ENCODE assay signal across 16 cellular contexts in the genomic region with DNA sequence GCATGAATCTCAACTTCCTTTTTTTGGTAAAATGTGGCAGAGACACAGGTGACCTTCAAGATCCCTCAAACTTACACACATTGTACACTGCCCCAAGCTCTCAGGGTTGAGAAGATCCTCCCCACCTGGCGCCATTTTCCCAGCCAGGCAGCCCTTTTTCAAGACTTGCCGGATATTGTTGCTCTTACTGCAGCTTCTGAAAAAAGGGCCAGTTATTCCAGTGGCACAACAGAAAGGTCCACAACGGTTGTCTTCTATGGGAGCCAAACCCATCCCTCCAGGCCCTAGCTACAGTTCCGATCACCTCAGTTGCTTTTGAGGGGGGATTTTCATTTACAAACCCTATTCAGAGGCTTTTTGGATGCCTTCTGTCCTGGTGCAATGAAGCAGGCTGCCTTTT.
DNase-seq lines count a peak whose midpoint lies in the region; ATAC-seq and TF ChIP-seq lines count a peak whose summit lies in the region.
"Had no signal": no experiment of that assay in that cellular context is flagged by ENCODE, and none has a peak within 500 bp of the region (broad histone marks: within the 10 kb centered on the region; RNA-seq: fewer than 3 reads in every experiment).

No MANE protein-coding gene starts in this region.

- no peak for TF ChIP-seq RAD21 in SK-N-SH (IDR thresholded peaks at IDR 0.05; ENCODE audit: low read length)

- WGBS in SK-N-SH (ENCODE audit: low lambda C conversion rate), result 96% methylated on average over 4 of the region's 4 CpGs
- WGBS in mesenchymal stem cell, result 92% methylated on average over 4 of the region's 4 CpGs

- TF ChIP-seq CTCF in SK-N-SH (IDR thresholded peaks at IDR 0.05), result no peak
- no peak for TF ChIP-seq CTCF in chondrocyte (IDR thresholded peaks at IDR 0.05)
- no peak for TF ChIP-seq CTCF in colonic mucosa (IDR thresholded peaks at IDR 0.05)

- H3K27me3 Mint-ChIP-seq in chondrocyte (ENCODE audit: low read depth), result no peaks in the 10 kb centered on the region
- no peaks in the 10 kb centered on the region for H3K27me3 Mint-ChIP-seq in stimulated activated memory B cell treated with anti-CD40 and anti-IgM and Interleukin-4, amounts not matched to agents 10 μg/mL and 1 μg/mL and 100 μg/mL, for 72 hours

- H3K9me3 Mint-ChIP-seq in chondrocyte (ENCODE audit: low read depth), result no peaks in the 10 kb centered on the region
- no peaks in the 10 kb centered on the region for H3K9me3 Mint-ChIP-seq in stimulated activated memory B cell treated with anti-CD40 and anti-IgM and Interleukin-4, amounts not matched to agents 10 μg/mL and 1 μg/mL and 100 μg/mL, for 72 hours

- peak overlapping the region; percentile 16 for H4K8ac ChIP-seq in mesenchymal stem cell (ENCODE audit: low read length)

- no peak overlapping the region for H2BK5ac ChIP-seq in mesenchymal stem cell (ENCODE audit: low read depth, low read length, poor library complexity, severe bottlenecking)

- no peak overlapping the region for H3K23ac ChIP-seq in mesenchymal stem cell (ENCODE audit: low read length in 2 of 2)

- H3K9me3 ChIP-seq in SK-N-SH, result no peaks in the 10 kb centered on the region
- H3K9me3 ChIP-seq in mesenchymal stem cell (ENCODE audit: control insufficient read depth, low read length), result no peaks in the 10 kb centered on the region
- no peaks in the 10 kb centered on the region for H3K9me3 ChIP-seq in colonic mucosa

- no peak for DNase-seq in SK-N-SH
- DNase-seq in chondrocyte (ENCODE audit: low spot score), result no peak
- DNase-seq in mesenchymal stem cell, result no peak
- DNase-seq in SW480 (ENCODE audit: low spot score), result no peak
- DNase-seq in caudate nucleus (lab: John Stamatoyannopoulos, UW), result no peak
- no peak for DNase-seq in colonic mucosa
- DNase-seq: COR-L47; DMS153; H7; MV-4-11; NCI-H2227 treated with DMSO at 0.1 percent for 48 hours; NCI-H526; NK-92 treated with Interleukin-12 subunit alpha and Interleukin-12 subunit beta, amount 100 ng/mL, for 24 hours had no signal

- H2AK5ac ChIP-seq in mesenchymal stem cell (ENCODE audit: low read length, severe bottlenecking), result peak overlapping the region; percentile 49

- no peaks in the 10 kb centered on the region for H3K27me3 ChIP-seq in SK-N-SH (ENCODE audit: insufficient read depth)
- H3K27me3 ChIP-seq in mesenchymal stem cell (ENCODE audit: control insufficient read depth in 1 of 2, insufficient read depth in 1 of 2, low read length in 2 of 2), result no peaks in the 10 kb centered on the region
- H3K27me3 ChIP-seq in colonic mucosa, result no peaks in the 10 kb centered on the region

- peaks cover 19% of the 10 kb centered on the region for H3F3A ChIP-seq in SK-N-SH (replicated peaks; ENCODE audit: insufficient read depth)

- no peaks in the 10 kb centered on the region for H3K9me2 ChIP-seq in SK-N-SH

- H3K9ac ChIP-seq in SK-N-SH, result no peak overlapping the region; the same call in 1 of the 2 replicates
- no peak overlapping the region for H3K9ac ChIP-seq in mesenchymal stem cell (ENCODE audit: low read length)
- H3K9ac ChIP-seq in colonic mucosa (ENCODE audit: low read depth in 2 of 2, low read length in 2 of 2), result no peak overlapping the region

- no peak for ATAC-seq in SK-N-SH treated with all-trans-retinoic acid at 6 μM for 48 hours
- ATAC-seq in stimulated activated memory B cell treated with anti-CD40 and anti-IgM and Interleukin-4, amounts not matched to agents 10 μg/mL and 1 μg/mL and 100 μg/mL, for 72 hours, result no peak

- H2BK12ac ChIP-seq in mesenchymal stem cell (ENCODE audit: low read length in 2 of 2), result no peak overlapping the region

- H3K27ac ChIP-seq in SK-N-SH (ENCODE audit: low read depth in 2 of 2, low read length in 1 of 2) (peak overlapping the region; percentile 65), mesenchymal stem cell (ENCODE audit: low read length, poor library complexity, severe bottlenecking) (peak overlapping the region; percentile 50), caudate nucleus (ENCODE audit: low read depth, low read length) (no peak overlapping the region), colonic mucosa (no peak overlapping the region)

- no peak for TF ChIP-seq EP300 in SK-N-SH (IDR thresholded peaks at IDR 0.05; ENCODE audit: borderline replicate concordance in 1 of 2, low read depth in 1 of 2, low read length in 1 of 2)

- H2AFZ ChIP-seq in SK-N-SH (ENCODE audit: low read depth) (no peak overlapping the region), mesenchymal stem cell (ENCODE audit: low read depth, low read length) (no peak overlapping the region)

- no peak overlapping the region for H2BK120ac ChIP-seq in mesenchymal stem cell (ENCODE audit: low read depth, low read length)

- peaks cover 42% of the 10 kb centered on the region for H3K4me1 Mint-ChIP-seq in chondrocyte (ENCODE audit: low read depth)
- H3K4me1 Mint-ChIP-seq in stimulated activated memory B cell treated with anti-CD40 and anti-IgM and Interleukin-4, amounts not matched to agents 10 μg/mL and 1 μg/mL and 100 μg/mL, for 72 hours, result no peaks in the 10 kb centered on the region
- H3K4me1 Mint-ChIP-seq: CD14-positive monocyte had no signal

- H3K79me1 ChIP-seq in mesenchymal stem cell (replicated peaks; ENCODE audit: low read length, poor library complexity, severe bottlenecking), result no peaks in the 10 kb centered on the region

- no peaks in the 10 kb centered on the region for H3K36me3 Mint-ChIP-seq in chondrocyte (ENCODE audit: low read depth)
- H3K36me3 Mint-ChIP-seq in stimulated activated memory B cell treated with anti-CD40 and anti-IgM and Interleukin-4, amounts not matched to agents 10 μg/mL and 1 μg/mL and 100 μg/mL, for 72 hours, result no peaks in the 10 kb centered on the region
- H3K36me3 Mint-ChIP-seq: CD14-positive monocyte had no signal

- H4K20me1 ChIP-seq in SK-N-SH (ENCODE audit: insufficient read depth), result no peaks in the 10 kb centered on the region

- H3K79me2 ChIP-seq in SK-N-SH (ENCODE audit: insufficient read depth), result no peaks in the 10 kb centered on the region

- H3K4me3 Mint-ChIP-seq in chondrocyte (ENCODE audit: unreplicated experiment), result no peak overlapping the region
- no peak overlapping the region for H3K4me3 Mint-ChIP-seq in stimulated activated memory B cell treated with anti-CD40 and anti-IgM and Interleukin-4, amounts not matched to agents 10 μg/mL and 1 μg/mL and 100 μg/mL, for 72 hours
- H3K4me3 Mint-ChIP-seq: CD14-positive monocyte had no signal

- H3K4ac ChIP-seq in mesenchymal stem cell (ENCODE audit: low read depth in 1 of 2, low read length in 2 of 2), result peak overlapping the region in 1 of 2 experiments; percentile 41

- H3K18ac ChIP-seq in mesenchymal stem cell (ENCODE audit: low read depth in 1 of 2, low read length in 2 of 2), result peak overlapping the region in 1 of 2 experiments; percentile 4

- CTCF ChIA-PET in SK-N-SH (lab: Yijun Ruan, JAX), result interaction anchor here (1.0 kb wide), 1 partner anchor 253 kb away, joined by 4 read pairs; no protein-coding TSS in a partner anchor

- intact Hi-C loops in colonic mucosa (cut with DNase I), result no loop called here

- H3K14ac ChIP-seq in mesenchymal stem cell (ENCODE audit: low read length in 2 of 2), result no peak overlapping the region

- POLR2A ChIA-PET in SK-N-SH (lab: Yijun Ruan, JAX), result no interaction called here

- H3K4me3 ChIP-seq in SK-N-SH (ENCODE audit: low read depth in 2 of 2, low read length in 1 of 2), result no peak overlapping the region
- H3K4me3 ChIP-seq in mesenchymal stem cell (ENCODE audit: insufficient read depth in 1 of 2, low read depth in 1 of 2, low read length in 2 of 2), result no peak overlapping the region
- H3K4me3 ChIP-seq in colonic mucosa, result no peak overlapping the region

- no peak overlapping the region for H4K91ac ChIP-seq in mesenchymal stem cell (ENCODE audit: low read length)

- H3K27ac Mint-ChIP-seq in chondrocyte (ENCODE audit: unreplicated experiment), result peak overlapping the region; percentile 76
- no peak overlapping the region for H3K27ac Mint-ChIP-seq in stimulated activated memory B cell treated with anti-CD40 and anti-IgM and Interleukin-4, amounts not matched to agents 10 μg/mL and 1 μg/mL and 100 μg/mL, for 72 hours
- H3K27ac Mint-ChIP-seq: CD14-positive monocyte had no signal

- H3K4me2 ChIP-seq in SK-N-SH (peak overlapping the region; percentile 74), mesenchymal stem cell (ENCODE audit: low read length, poor library complexity, severe bottlenecking) (peak overlapping the region; percentile 49)

- no peak overlapping the region for H2BK15ac ChIP-seq in mesenchymal stem cell (ENCODE audit: low read depth, poor library complexity, severe bottlenecking)

- H3K4me1 ChIP-seq in SK-N-SH (ENCODE audit: control insufficient read depth in 1 of 2, insufficient read depth in 2 of 2, low read depth in 1 of 2, low read length in 1 of 2), result peaks cover 21 to 27% of the 10 kb centered on the region in 2 experiments
- H3K4me1 ChIP-seq in mesenchymal stem cell (ENCODE audit: control insufficient read depth, insufficient read depth, low read depth, low read length), result peaks cover 9% of the 10 kb centered on the region
- H3K4me1 ChIP-seq in colonic mucosa, result no peaks in the 10 kb centered on the region

- H3K36me3 ChIP-seq in SK-N-SH (replicated peaks in 1 of 2; ENCODE audit: control insufficient read depth in 1 of 2, insufficient read depth in 2 of 2, low read length in 1 of 2) (no peaks in the 10 kb centered on the region), mesenchymal stem cell (ENCODE audit: control insufficient read depth in 1 of 2, insufficient read depth in 2 of 2, low read depth in 1 of 2, low read length in 2 of 2) (no peaks in the 10 kb centered on the region), colonic mucosa (no peaks in the 10 kb centered on the region)

TF ChIP-seq in SK-N-SH, 30 proteins besides CTCF, POLR2A, EP300 and RAD21 (continues in another document):
- TF ChIP-seq YY1 (IDR thresholded peaks at IDR 0.05; ENCODE audit: low read depth) (no peak), FOXM1 (IDR thresholded peaks at IDR 0.05; ENCODE audit: low read depth) (no peak), NRF1 (IDR thresholded peaks at IDR 0.05; ENCODE audit: low read depth, low read length) (no peak), RXRA (IDR thresholded peaks at IDR 0.05; ENCODE audit: borderline replicate concordance, low read depth) (no peak), TCF12 (IDR thresholded peaks at IDR 0.05) (no peak)
- TF ChIP-seq, protein P1, sequence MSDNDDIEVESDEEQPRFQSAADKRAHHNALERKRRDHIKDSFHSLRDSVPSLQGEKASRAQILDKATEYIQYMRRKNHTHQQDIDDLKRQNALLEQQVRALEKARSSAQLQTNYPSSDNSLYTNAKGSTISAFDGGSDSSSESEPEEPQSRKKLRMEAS (IDR thresholded peaks at IDR 0.05; ENCODE audit: low read depth), result no peak

Comparison
In these comparisons a context has a peak if more than half of its experiments do, and no peak if none do; other contexts are left out.
1. H3K27ac ChIP-seq: peak in SK-N-SH (2 of 2) and mesenchymal stem cell (single experiment); none in caudate nucleus (single experiment) and colonic mucosa (single experiment).